ENCODE assay signal across 20 cellular contexts in genomic region chr1:73832276-73832825, GRCh38.
A peak's percentile ranks its signal among the peaks of the same experiment; 100 is the strongest.
DNase-seq lines count a peak whose midpoint lies in the region; ATAC-seq and TF ChIP-seq lines count a peak whose summit lies in the region.
"Had no signal": no experiment of that assay in that cellular context is flagged by ENCODE, and none has a peak within 500 bp of the region (broad histone marks: within the 10 kb centered on the region; RNA-seq: fewer than 3 reads in every experiment).

No MANE protein-coding gene starts in this region.

- in situ Hi-C loops in G401 (cut with HindIII; ENCODE audit: low sequenced_read_pairs) = no loop called here

- POLR2A ChIA-PET in CD8-positive, alpha-beta memory T cell (lab: Charles Lee) = no interaction called here

- H3K4me1 ChIP-seq in endodermal cell (ENCODE audit: control insufficient read depth, insufficient read depth, low read length) = no peaks in the 10 kb centered on the region
- no peaks in the 10 kb centered on the region for H3K4me1 ChIP-seq in CD8-positive, alpha-beta memory T cell (ENCODE audit: insufficient read depth, low read length)

- H3K27ac Mint-ChIP-seq in activated naive CD8-positive, alpha-beta T cell treated with anti-CD3 and anti-CD28 coated beads for 36 hours = no peak overlapping the region
- no peak overlapping the region for H3K27ac Mint-ChIP-seq in endodermal cell
- H3K27ac Mint-ChIP-seq in CD8-positive, alpha-beta memory T cell = no peak overlapping the region

- CTCF ChIA-PET in CD8-positive, alpha-beta memory T cell (lab: Charles Lee) = no interaction called here

- no peaks in the 10 kb centered on the region for H3K36me3 Mint-ChIP-seq in activated naive CD8-positive, alpha-beta T cell treated with anti-CD3 and anti-CD28 coated beads for 36 hours
- H3K36me3 Mint-ChIP-seq in endodermal cell (ENCODE audit: low read depth) = no peaks in the 10 kb centered on the region
- no peaks in the 10 kb centered on the region for H3K36me3 Mint-ChIP-seq in CD8-positive, alpha-beta memory T cell

- no peak overlapping the region for H3K4me3 Mint-ChIP-seq in activated naive CD8-positive, alpha-beta T cell treated with anti-CD3 and anti-CD28 coated beads for 36 hours
- no peak overlapping the region for H3K4me3 Mint-ChIP-seq in endodermal cell
- no peak overlapping the region for H3K4me3 Mint-ChIP-seq in CD8-positive, alpha-beta memory T cell

- peak; percentile 89 for DNase-seq in G401 (ENCODE audit: low spot score)
- DNase-seq in NCI-H446 treated with DMSO at 0.1 percent for 48 hours (lab: John Stamatoyannopoulos, UW) = peak; percentile 99
- peak; percentile 56 for DNase-seq in inferior parietal cortex (ENCODE audit: extremely low spot score)
- DNase-seq in activated naive CD8-positive, alpha-beta T cell treated with anti-CD3 and anti-CD28 coated beads for 36 hours = no peak
- DNase-seq in endodermal cell = no peak
- no peak for DNase-seq in CD8-positive, alpha-beta memory T cell
- DNase-seq: AML-193, DMS79, H7, Kasumi-1, NCI-H1417 treated with DMSO at 0.1 percent for 48 hours, NCI-H2029, NCI-H226, NCI-H524 treated with DMSO at 0.1 percent for 48 hours, NCI-H82, SIG-M5, SK-N-SH had no signal

- no peak overlapping the region for H3K27ac ChIP-seq in endodermal cell (ENCODE audit: low read depth, low read length)
- H3K27ac ChIP-seq in CD8-positive, alpha-beta memory T cell (ENCODE audit: low read depth, low read length) = no peak overlapping the region
- H3K27ac ChIP-seq: C4-2B had no signal

- H3K9me3 Mint-ChIP-seq in activated naive CD8-positive, alpha-beta T cell treated with anti-CD3 and anti-CD28 coated beads for 36 hours = no peaks in the 10 kb centered on the region
- H3K9me3 Mint-ChIP-seq in endodermal cell = no peaks in the 10 kb centered on the region
- H3K9me3 Mint-ChIP-seq in CD8-positive, alpha-beta memory T cell = peaks cover 0 to 4% (median 0%) of the 10 kb centered on the region in 5 donors

- no peak overlapping the region for H3K9ac ChIP-seq in endodermal cell (ENCODE audit: extremely low read depth, low read length, poor library complexity, severe bottlenecking)
- H3K9ac ChIP-seq: SK-N-SH had no signal

- ATAC-seq in GM18502 (IDR thresholded peaks at IDR 0.05; ENCODE audit: poor library complexity, unreplicated experiment) = no peak
- ATAC-seq: Panc1 had no signal

- H3K27me3 ChIP-seq in endodermal cell (ENCODE audit: control insufficient read depth, insufficient read depth, low read length, poor library complexity, severe bottlenecking) = no peaks in the 10 kb centered on the region
- H3K27me3 ChIP-seq in CD8-positive, alpha-beta memory T cell (ENCODE audit: insufficient read depth, low read length, poor library complexity, severe bottlenecking) = no peaks in the 10 kb centered on the region

- H3K27me3 Mint-ChIP-seq in activated naive CD8-positive, alpha-beta T cell treated with anti-CD3 and anti-CD28 coated beads for 36 hours = no peaks in the 10 kb centered on the region
- H3K27me3 Mint-ChIP-seq in endodermal cell (ENCODE audit: insufficient read depth) = no peaks in the 10 kb centered on the region
- no peaks in the 10 kb centered on the region for H3K27me3 Mint-ChIP-seq in CD8-positive, alpha-beta memory T cell

- no peak overlapping the region for H3K4me3 ChIP-seq in endodermal cell (ENCODE audit: low read length)
- H3K4me3 ChIP-seq in CD8-positive, alpha-beta memory T cell (ENCODE audit: low read length) = no peak overlapping the region

- no peaks in the 10 kb centered on the region for H3K4me1 Mint-ChIP-seq in activated naive CD8-positive, alpha-beta T cell treated with anti-CD3 and anti-CD28 coated beads for 36 hours
- H3K4me1 Mint-ChIP-seq in endodermal cell = no peaks in the 10 kb centered on the region
- H3K4me1 Mint-ChIP-seq in CD8-positive, alpha-beta memory T cell = no peaks in the 10 kb centered on the region

- H3K9me3 ChIP-seq in endodermal cell (ENCODE audit: control insufficient read depth, low read length) = no peaks in the 10 kb centered on the region
- H3K9me3 ChIP-seq in CD8-positive, alpha-beta memory T cell (ENCODE audit: low read length) = no peaks in the 10 kb centered on the region
- H3K9me3 ChIP-seq: SK-N-SH had no signal

- TF ChIP-seq CTCF in endodermal cell (conservative IDR thresholded peaks at IDR 0.05) = no peak

- 96 to 100% methylated on average over 1 to 3 of the region's 3 CpGs for WGBS in endodermal cell (ENCODE audit: insufficient coverage in 1 of 2, insufficient read length in 1 of 2), 2 experiments

- no peaks in the 10 kb centered on the region for H3K36me3 ChIP-seq in endodermal cell (ENCODE audit: control insufficient read depth, insufficient read depth, low read length)
- no peaks in the 10 kb centered on the region for H3K36me3 ChIP-seq in CD8-positive, alpha-beta memory T cell (ENCODE audit: insufficient read depth, low read length)

Comparison
In these comparisons a context has a peak if more than half of its experiments do, and no peak if none do; other contexts are left out.
1. DNase-seq: peak in G401 (single experiment), NCI-H446 treated with DMSO at 0.1 percent for 48 hours (single experiment) and inferior parietal cortex (single experiment); none in activated naive CD8-positive, alpha-beta T cell treated with anti-CD3 and anti-CD28 coated beads for 36 hours (single experiment), endodermal cell (single experiment) and CD8-positive, alpha-beta memory T cell (0 of 5).